25 cellular contexts compared by ENCODE assay signal in the genomic region with DNA sequence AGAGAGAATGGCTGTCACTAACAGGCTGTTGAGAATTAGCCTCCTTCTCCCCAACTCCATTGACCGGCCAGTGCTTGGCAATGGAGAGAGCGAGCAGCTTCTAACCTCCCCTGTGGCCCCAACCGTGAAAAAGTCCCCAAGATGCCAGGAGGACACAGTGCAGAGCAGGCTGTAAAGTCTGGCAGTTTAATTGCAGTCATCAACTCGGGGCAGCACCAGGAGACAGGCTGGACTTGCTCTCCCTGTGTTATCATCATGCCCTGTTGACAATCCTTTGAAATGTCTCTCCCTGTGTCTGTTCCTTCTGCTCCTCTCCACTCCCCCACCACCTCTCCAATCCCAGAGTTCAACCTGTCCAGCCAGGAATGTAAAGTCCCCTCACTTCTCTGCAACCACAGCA.
"Had no signal": no experiment of that assay in that cellular context is flagged by ENCODE, and none has a peak within 500 bp of the region (broad histone marks: within the 10 kb centered on the region; RNA-seq: fewer than 3 reads in every experiment).

No MANE protein-coding gene starts in this region.

- H3K27me3 Mint-ChIP-seq: brain had no signal

- H3K4me1 Mint-ChIP-seq: brain, natural killer cell had no signal

- H3K27ac ChIP-seq: gastrocnemius medialis, neutrophil, pancreas, thyroid gland, VCaP had no signal

- ATAC-seq: activated CD8-positive, alpha-beta T cell treated with anti-CD3 and anti-CD28 coated beads, Interleukin-2, amount 10 ng/mL, durations not matched to agents 7 days and 5 days; esophagus mucosa; gastrocnemius medialis; pancreas; stimulated activated naive CD8-positive, alpha-beta T cell treated with anti-CD3 and anti-CD28 coated beads, Interleukin-15, Interleukin-2, amounts not matched to agents 100 U/mL and 50 U/mL, for 24 hours had no signal

- H3K27ac Mint-ChIP-seq: activated CD8-positive, alpha-beta T cell treated with anti-CD3 and anti-CD28 coated beads, Interleukin-2, amount 10 ng/mL, durations not matched to agents 7 days and 5 days; activated T-helper 1 cell treated with anti-CD3 and anti-CD28 coated beads, Interleukin-12 subunit alpha, Interleukin-12 subunit beta, Interleukin-2, Interleukin-4 antibody, amounts not matched to agents 30 ng/mL and 10 ng/mL and 1 ng/mL, durations not matched to agents 14 hours and 24 hours and 36 hours; natural killer cell had no signal

- H3K36me3 ChIP-seq: gastrocnemius medialis, neutrophil, pancreas, thyroid gland had no signal

- H3K27me3 ChIP-seq: gastrocnemius medialis, neutrophil, pancreas, thyroid gland had no signal

- H3K4me3 ChIP-seq: gastrocnemius medialis, lung, pancreas, thyroid gland had no signal

- H3K4me1 ChIP-seq: pancreas had no signal

- H3K36me3 Mint-ChIP-seq: natural killer cell had no signal

- H3K4me3 Mint-ChIP-seq: activated CD8-positive, alpha-beta T cell treated with anti-CD3 and anti-CD28 coated beads, Interleukin-2, amount 10 ng/mL, durations not matched to agents 7 days and 5 days; activated T-helper 1 cell treated with anti-CD3 and anti-CD28 coated beads, Interleukin-12 subunit alpha, Interleukin-12 subunit beta, Interleukin-2, Interleukin-4 antibody, amounts not matched to agents 30 ng/mL and 10 ng/mL and 1 ng/mL, durations not matched to agents 14 hours and 24 hours and 36 hours; brain; natural killer cell had no signal

- H3K9me3 ChIP-seq: gastrocnemius medialis, neutrophil, pancreas, SK-N-SH, thyroid gland had no signal

- DNase-seq: activated CD4-positive, alpha-beta T cell treated with anti-CD3 and anti-CD28 coated beads for 1 hour; activated CD4-positive, alpha-beta T cell treated with anti-CD3 and anti-CD28 coated beads, Interleukin-2, amount 50 U/mL, for 1 hour; activated CD8-positive, alpha-beta T cell treated with anti-CD3 and anti-CD28 coated beads, Interleukin-2, amount 10 ng/mL, durations not matched to agents 7 days and 5 days; activated gamma-delta T cell; activated naive CD4-positive, alpha-beta T cell treated with anti-CD3 and anti-CD28 coated beads, Interleukin-2, amount 50 U/mL, for 16 hours; aorta; central memory CD4-positive, alpha-beta T cell; effector memory CD4-positive, alpha-beta T cell; gastrocnemius medialis; hypothalamus; natural killer cell; pancreas; SK-N-SH; stimulated activated CD4-positive, alpha-beta T cell treated with anti-CD3 and anti-CD28 coated beads, Interleukin-4, amount 100 ng/mL, for 24 hours; stimulated activated naive CD8-positive, alpha-beta T cell treated with anti-CD3 and anti-CD28 coated beads, Interleukin-15, Interleukin-2, amounts not matched to agents 100 U/mL and 50 U/mL, for 24 hours; substantia nigra had no signal

- FAIRE-seq: colon, endothelial cell of umbilical vein, pancreas had no signal

- H3K9me3 Mint-ChIP-seq: activated T-helper 1 cell treated with anti-CD3 and anti-CD28 coated beads, Interleukin-12 subunit alpha, Interleukin-12 subunit beta, Interleukin-2, Interleukin-4 antibody, amounts not matched to agents 30 ng/mL and 10 ng/mL and 1 ng/mL, durations not matched to agents 14 hours and 24 hours and 36 hours; brain; natural killer cell had no signal
